Comparison of ENCODE assay signal across 1 cellular context in genomic region chr19:10087296-10088061, GRCh38.
TF ChIP-seq lines count a peak whose summit lies in the region.

No MANE protein-coding gene starts in this region.

TF ChIP-seq in GM23338, 12 proteins besides CTCF, POLR2A, EP300 and RAD21 (continued from another document):
- no peak for TF ChIP-seq ZNF462 (CRISPR knock-in tag; IDR thresholded peaks at IDR 0.05)
- no peak for TF ChIP-seq REST (IDR thresholded peaks at IDR 0.05; ENCODE audit: unreplicated experiment)
- TF ChIP-seq EZH2phosphoT487 (IDR thresholded peaks at IDR 0.05; ENCODE audit: unreplicated experiment) = no peak
- TF ChIP-seq NANOG (IDR thresholded peaks at IDR 0.05; ENCODE audit: borderline replicate concordance) = no peak
TF ChIP-seq in GM23338: peak in this region for 0.
